ENCODE assay signal across 18 cellular contexts in genomic region chr2:166464187-166464586, GRCh38. TPM values are rescaled to one million over a fixed set of nuclear protein-coding genes. Genes with fewer than 3 reads are reported as not detected.
"Had no signal": no experiment of that assay in that cellular context is flagged by ENCODE, and none has a peak within 500 bp of the region (broad histone marks: within the 10 kb centered on the region; RNA-seq: fewer than 3 reads in every experiment).

No MANE protein-coding gene starts in this region.

- H3K36me3 ChIP-seq: neutrophil, tibial artery had no signal

- H3K79me2 ChIP-seq: parathyroid adenoma had no signal

- H3K9me3 ChIP-seq: neutrophil had no signal

- H3K9me3 Mint-ChIP-seq: activated naive CD4-positive, alpha-beta T cell treated with anti-CD3 and anti-CD28 coated beads, Interleukin-2, amount 50 U/mL, for 24 hours; brain; stimulated activated naive B cell treated with anti-CD40 and anti-IgM and Interleukin-4, amounts not matched to agents 10 μg/mL and 1 μg/mL and 100 μg/mL, for 72 hours had no signal

- DNase-seq: activated CD4-positive, alpha-beta T cell treated with anti-CD3 and anti-CD28 coated beads for 1 hour; activated CD4-positive, alpha-beta T cell treated with anti-CD3 and anti-CD28 coated beads, Interleukin-2, amount 50 U/mL, for 4 hours; activated T-cell treated with anti-CD3 and anti-CD28 coated beads for 4 hours; cortex of kidney; effector CD8-positive, alpha-beta T cell; hippocampal formation; left ventricle myocardium inferior; natural killer cell; stimulated activated CD4-positive, alpha-beta T cell treated with anti-CD3 and anti-CD28 coated beads, Interleukin-4, amount 100 ng/mL, for 1 hour; stimulated activated naive B cell treated with anti-CD40 and anti-IgM and Interleukin-4, amounts not matched to agents 10 μg/mL and 1 μg/mL and 100 μg/mL, for 72 hours; tibial artery had no signal

- H3K4me1 ChIP-seq: left ventricle myocardium inferior, parathyroid adenoma, tibial artery had no signal

- H3K27ac ChIP-seq: left ventricle myocardium inferior, neutrophil, parathyroid adenoma, tibial artery had no signal

- H2AFZ ChIP-seq: parathyroid adenoma had no signal

- H3K4me3 Mint-ChIP-seq: activated naive CD4-positive, alpha-beta T cell treated with anti-CD3 and anti-CD28 coated beads, Interleukin-2, amount 50 U/mL, for 24 hours; brain; central memory CD8-positive, alpha-beta T cell; memory B cell; natural killer cell; stimulated activated naive B cell treated with anti-CD40 and anti-IgM and Interleukin-4, amounts not matched to agents 10 μg/mL and 1 μg/mL and 100 μg/mL, for 72 hours had no signal

- H3K27me3 ChIP-seq: neutrophil, tibial artery had no signal

- H3K27me3 Mint-ChIP-seq: activated naive CD4-positive, alpha-beta T cell treated with anti-CD3 and anti-CD28 coated beads, Interleukin-2, amount 50 U/mL, for 24 hours; brain; central memory CD8-positive, alpha-beta T cell; memory B cell; stimulated activated naive B cell treated with anti-CD40 and anti-IgM and Interleukin-4, amounts not matched to agents 10 μg/mL and 1 μg/mL and 100 μg/mL, for 72 hours had no signal

- H3K4me3 ChIP-seq: left ventricle myocardium inferior, tibial artery had no signal

- H3K27ac Mint-ChIP-seq: activated naive CD4-positive, alpha-beta T cell treated with anti-CD3 and anti-CD28 coated beads, Interleukin-2, amount 50 U/mL, for 24 hours; brain; memory B cell; natural killer cell; stimulated activated naive B cell treated with anti-CD40 and anti-IgM and Interleukin-4, amounts not matched to agents 10 μg/mL and 1 μg/mL and 100 μg/mL, for 72 hours had no signal

- ATAC-seq: natural killer cell; stimulated activated naive B cell treated with anti-CD40 and anti-IgM and Interleukin-4, amounts not matched to agents 10 μg/mL and 1 μg/mL and 100 μg/mL, for 72 hours had no signal

- H3K9ac ChIP-seq: parathyroid adenoma had no signal

- H3K36me3 Mint-ChIP-seq: activated naive CD4-positive, alpha-beta T cell treated with anti-CD3 and anti-CD28 coated beads, Interleukin-2, amount 50 U/mL, for 24 hours; brain; memory B cell; natural killer cell; stimulated activated naive B cell treated with anti-CD40 and anti-IgM and Interleukin-4, amounts not matched to agents 10 μg/mL and 1 μg/mL and 100 μg/mL, for 72 hours had no signal

- H3K4me1 Mint-ChIP-seq: activated naive CD4-positive, alpha-beta T cell treated with anti-CD3 and anti-CD28 coated beads, Interleukin-2, amount 50 U/mL, for 24 hours; brain; central memory CD8-positive, alpha-beta T cell; memory B cell; natural killer cell; stimulated activated naive B cell treated with anti-CD40 and anti-IgM and Interleukin-4, amounts not matched to agents 10 μg/mL and 1 μg/mL and 100 μg/mL, for 72 hours had no signal

RNA-seq across cellular contexts. Expression of gene SCN7A, which starts 29.9 kb away (rescaled TPM):
- total RNA-seq: natural killer cell; T-helper 1 cell treated with Interleukin-12 subunit alpha and Interleukin-12 subunit beta and Interleukin-4 antibody, amounts not matched to agents 30 ng/mL and 1 ng/mL, for 36 hours had no signal
